12 cellular contexts compared by ENCODE assay signal in genomic region chr3:106247902-106248684, GRCh38.
DNase-seq lines count a peak whose midpoint lies in the region; ATAC-seq and TF ChIP-seq lines count a peak whose summit lies in the region.
"Had no signal": no experiment of that assay in that cellular context is flagged by ENCODE, and none has a peak within 500 bp of the region (broad histone marks: within the 10 kb centered on the region; RNA-seq: fewer than 3 reads in every experiment).

No MANE protein-coding gene starts in this region.

- no peak overlapping the region for H3K9ac ChIP-seq in neural cell (ENCODE audit: low read length)

- H2AFZ ChIP-seq in neural cell (ENCODE audit: low read depth, low read length), result no peak overlapping the region

- H3K4me1 Mint-ChIP-seq in T-helper 1 cell treated with Interleukin-12 subunit alpha and Interleukin-12 subunit beta and Interleukin-4 antibody, amounts not matched to agents 30 μg/mL and 1 μg/mL, for 36 hours (ENCODE audit: low read depth), result peaks cover 19% of the 10 kb centered on the region
- H3K4me1 Mint-ChIP-seq in HFFc6 (ENCODE audit: low read depth), result peaks cover 20% of the 10 kb centered on the region; the same call in 1 of the 2 replicates

- no peaks in the 10 kb centered on the region for H3K79me2 ChIP-seq in neural cell (replicated peaks; ENCODE audit: insufficient read depth, low read length)

- no peaks in the 10 kb centered on the region for H4K20me1 ChIP-seq in neural cell (ENCODE audit: insufficient read depth)

- H3K9me3 ChIP-seq in neural cell (ENCODE audit: low read length), result no peaks in the 10 kb centered on the region

- H3F3A ChIP-seq in neural cell (ENCODE audit: insufficient read depth, low read length, poor library complexity, severe bottlenecking), result peaks cover 4% of the 10 kb centered on the region

- H3K27me3 ChIP-seq in neural cell (ENCODE audit: insufficient read depth, low read depth, low read length), result no peaks in the 10 kb centered on the region

- DNase-seq in SIG-M5 treated with dmso at 0.1 percent for 504 hours (lab: John Stamatoyannopoulos, UW; ENCODE audit: unreplicated experiment) (peak; percentile 1), SIG-M5 (lab: John Stamatoyannopoulos, UW) (no peak), HFFc6 (no peak), hippocampal formation (lab: John Stamatoyannopoulos, UW) (no peak), NCI-H2107 treated with DMSO at 0.1 percent for 48 hours (lab: John Stamatoyannopoulos, UW; ENCODE audit: unreplicated experiment) (no peak)
- DNase-seq: 8988T, DMS79 treated with DMSO at 0.1 percent for 48 hours, left ventricle myocardium superior, NCI-H524 treated with DMSO at 0.1 percent for 48 hours had no signal

- TF ChIP-seq CTCF in neural cell (IDR thresholded peaks at IDR 0.05; ENCODE audit: poor library complexity, severe bottlenecking), result no peak
- no peak for TF ChIP-seq CTCF in HFFc6 (IDR thresholded peaks at IDR 0.05)

- no peak overlapping the region for H3K4me2 ChIP-seq in neural cell (ENCODE audit: low read length)

- TF ChIP-seq RAD21 in neural cell (conservative IDR thresholded peaks at IDR 0.05), result no peak

- H3K4me3 Mint-ChIP-seq in T-helper 1 cell treated with Interleukin-12 subunit alpha and Interleukin-12 subunit beta and Interleukin-4 antibody, amounts not matched to agents 30 μg/mL and 1 μg/mL, for 36 hours, result no peak overlapping the region
- no peak overlapping the region for H3K4me3 Mint-ChIP-seq in HFFc6

- TF ChIP-seq EP300 in neural cell (conservative IDR thresholded peaks at IDR 0.05; ENCODE audit: poor library complexity, severe bottlenecking), result peak; percentile 26

- no peaks in the 10 kb centered on the region for H3K9me2 ChIP-seq in neural cell (ENCODE audit: insufficient read depth, low read length)

- ATAC-seq in GM21786 (IDR thresholded peaks at IDR 0.05; ENCODE audit: unreplicated experiment), result peak; percentile 67
- ATAC-seq: left ventricle myocardium superior had no signal

- peaks cover 27% of the 10 kb centered on the region for H3K36me3 Mint-ChIP-seq in T-helper 1 cell treated with Interleukin-12 subunit alpha and Interleukin-12 subunit beta and Interleukin-4 antibody, amounts not matched to agents 30 μg/mL and 1 μg/mL, for 36 hours (ENCODE audit: low read depth)
- H3K36me3 Mint-ChIP-seq in HFFc6 (ENCODE audit: low read depth), result peaks cover 9% of the 10 kb centered on the region

- peak overlapping the region; percentile 1 for H3K27ac ChIP-seq in neural cell (ENCODE audit: low read length)

- no peaks in the 10 kb centered on the region for H3K36me3 ChIP-seq in neural cell (ENCODE audit: insufficient read depth, low read length)

- H3K27ac Mint-ChIP-seq in T-helper 1 cell treated with Interleukin-12 subunit alpha and Interleukin-12 subunit beta and Interleukin-4 antibody, amounts not matched to agents 30 μg/mL and 1 μg/mL, for 36 hours, result peak overlapping the region; percentile 45
- H3K27ac Mint-ChIP-seq in HFFc6, result no peak overlapping the region

- no peak overlapping the region for H3K4me3 ChIP-seq in neural cell (ENCODE audit: low read length)

- peaks cover 39% of the 10 kb centered on the region for H3K9me3 Mint-ChIP-seq in T-helper 1 cell treated with Interleukin-12 subunit alpha and Interleukin-12 subunit beta and Interleukin-4 antibody, amounts not matched to agents 30 μg/mL and 1 μg/mL, for 36 hours
- H3K9me3 Mint-ChIP-seq in HFFc6, result no peaks in the 10 kb centered on the region; the same call in 1 of the 2 replicates

- no peaks in the 10 kb centered on the region for H3K27me3 Mint-ChIP-seq in T-helper 1 cell treated with Interleukin-12 subunit alpha and Interleukin-12 subunit beta and Interleukin-4 antibody, amounts not matched to agents 30 μg/mL and 1 μg/mL, for 36 hours (ENCODE audit: low read depth)
- no peaks in the 10 kb centered on the region for H3K27me3 Mint-ChIP-seq in HFFc6 (ENCODE audit: insufficient read depth)

TF ChIP-seq in neural cell, 6 proteins besides CTCF, POLR2A, EP300 and RAD21:
- TF ChIP-seq MXI1 (conservative IDR thresholded peaks at IDR 0.05; ENCODE audit: poor library complexity, severe bottlenecking) (no peak), SMC3 (conservative IDR thresholded peaks at IDR 0.05; ENCODE audit: poor library complexity) (no peak), EZH2 (IDR thresholded peaks at IDR 0.05; ENCODE audit: borderline replicate concordance, insufficient read depth, low read length, poor library complexity, severe bottlenecking) (no peak), TAF1 (IDR thresholded peaks at IDR 0.05; ENCODE audit: low read depth) (no peak), POLR2AphosphoS5 (IDR thresholded peaks at IDR 0.05) (no peak), REST (IDR thresholded peaks at IDR 0.05; ENCODE audit: borderline replicate concordance) (no peak)
